ENCODE assay signal across 10 cellular contexts in genomic region chr10:67818323-67818722, GRCh38. TPM values are rescaled to one million over a fixed set of nuclear protein-coding genes. Genes with fewer than 3 reads are reported as not detected.
DNase-seq lines count a peak whose midpoint lies in the region; ATAC-seq and TF ChIP-seq lines count a peak whose summit lies in the region.
"Had no signal": no experiment of that assay in that cellular context is flagged by ENCODE, and none has a peak within 500 bp of the region (broad histone marks: within the 10 kb centered on the region; RNA-seq: fewer than 3 reads in every experiment).

No MANE protein-coding gene starts in this region.

- DNase-seq in Caki2 (ENCODE audit: low read depth) (peak; percentile 93), RWPE2 (ENCODE audit: low spot score) (no peak), foreskin melanocyte (peak; percentile 72), CD14-positive monocyte (ENCODE audit: low spot score) (no peak), NCI-H524 (lab: John Stamatoyannopoulos, UW) (no peak)
- DNase-seq in stimulated activated naive B cell treated with anti-CD40 and anti-IgM and Interleukin-4, amounts not matched to agents 10 μg/mL and 1 μg/mL and 100 μg/mL, for 72 hours = no peak
- DNase-seq: OCI-M1 had no signal

- peaks cover 0 to 2% (median 2%) of the 10 kb centered on the region in 3 donors for H3K27me3 Mint-ChIP-seq in CD14-positive monocyte (ENCODE audit: low read depth in 3 of 3)
- no peaks in the 10 kb centered on the region for H3K27me3 Mint-ChIP-seq in stimulated activated naive B cell treated with anti-CD40 and anti-IgM and Interleukin-4, amounts not matched to agents 10 μg/mL and 1 μg/mL and 100 μg/mL, for 72 hours

- TF ChIP-seq CTCF in RWPE2 (IDR thresholded peaks at IDR 0.05; ENCODE audit: poor library complexity, severe bottlenecking) = no peak
- TF ChIP-seq CTCF in CD14-positive monocyte (IDR thresholded peaks at IDR 0.05) = no peak

- peaks cover 0 to 4% (median 0%) of the 10 kb centered on the region in 7 donors for H3K9me3 Mint-ChIP-seq in CD14-positive monocyte
- H3K9me3 Mint-ChIP-seq in stimulated activated naive B cell treated with anti-CD40 and anti-IgM and Interleukin-4, amounts not matched to agents 10 μg/mL and 1 μg/mL and 100 μg/mL, for 72 hours = peaks cover 0 to 1% of the 10 kb centered on the region in 2 donors

- no peak overlapping the region for H3K4me3 ChIP-seq in RWPE2 (ENCODE audit: severe bottlenecking)

- H3K36me3 Mint-ChIP-seq in CD14-positive monocyte = no peaks in the 10 kb centered on the region
- no peaks in the 10 kb centered on the region for H3K36me3 Mint-ChIP-seq in stimulated activated naive B cell treated with anti-CD40 and anti-IgM and Interleukin-4, amounts not matched to agents 10 μg/mL and 1 μg/mL and 100 μg/mL, for 72 hours
- H3K36me3 Mint-ChIP-seq: memory B cell had no signal

- ATAC-seq in HG03432 (IDR thresholded peaks at IDR 0.05; ENCODE audit: unreplicated experiment) (peak; percentile 68), RWPE2 (ENCODE audit: low read depth) (peak; percentile 87), HG03521 (IDR thresholded peaks at IDR 0.05; ENCODE audit: unreplicated experiment) (no peak)
- no peak for ATAC-seq in stimulated activated naive B cell treated with anti-CD40 and anti-IgM and Interleukin-4, amounts not matched to agents 10 μg/mL and 1 μg/mL and 100 μg/mL, for 72 hours (replicated peaks)

- in situ Hi-C loops in Caki2 (cut with HindIII; ENCODE audit: low pct_unique_long_range_greater_than_20kb, low sequenced_read_pairs) = no loop called here

- no peak overlapping the region for H3K27ac ChIP-seq in RWPE2 (ENCODE audit: poor library complexity, severe bottlenecking)

- H3K4me1 ChIP-seq in RWPE2 (ENCODE audit: insufficient read depth, poor library complexity, severe bottlenecking) = peaks cover 29% of the 10 kb centered on the region

- no peaks in the 10 kb centered on the region for H3K36me3 ChIP-seq in RWPE2 (ENCODE audit: low read depth)

- H3K9me3 ChIP-seq in RWPE2 (ENCODE audit: severe bottlenecking) = no peaks in the 10 kb centered on the region

- intact Hi-C loops in CD14-positive monocyte (cut with micrococcal nuclease) = no loop called here

- no peaks in the 10 kb centered on the region for H3K27me3 ChIP-seq in RWPE2 (ENCODE audit: insufficient read depth, poor library complexity, severe bottlenecking)

- no peak overlapping the region for H3K27ac Mint-ChIP-seq in CD14-positive monocyte
- no peak overlapping the region for H3K27ac Mint-ChIP-seq in stimulated activated naive B cell treated with anti-CD40 and anti-IgM and Interleukin-4, amounts not matched to agents 10 μg/mL and 1 μg/mL and 100 μg/mL, for 72 hours
- H3K27ac Mint-ChIP-seq: memory B cell had no signal

- no peak overlapping the region for H3K4me3 Mint-ChIP-seq in CD14-positive monocyte
- H3K4me3 Mint-ChIP-seq in stimulated activated naive B cell treated with anti-CD40 and anti-IgM and Interleukin-4, amounts not matched to agents 10 μg/mL and 1 μg/mL and 100 μg/mL, for 72 hours = no peak overlapping the region
- H3K4me3 Mint-ChIP-seq: memory B cell had no signal

- H3K4me1 Mint-ChIP-seq in CD14-positive monocyte = no peaks in the 10 kb centered on the region
- H3K4me1 Mint-ChIP-seq in stimulated activated naive B cell treated with anti-CD40 and anti-IgM and Interleukin-4, amounts not matched to agents 10 μg/mL and 1 μg/mL and 100 μg/mL, for 72 hours = no peaks in the 10 kb centered on the region

RNA-seq across cellular contexts. Expression of gene DNAJC12, which starts 19.7 kb away (rescaled TPM):
- 0.17 and 5.5 TPM in 2 replicates for total RNA-seq in Caki2 (2014; rRNA removed; shearing (Covaris generic); ENCODE audit: low replicate concordance)
- polyA plus RNA-seq in CD14-positive monocyte = not detected

Comparison
In these comparisons a context has a peak if more than half of its experiments do, and no peak if none do; other contexts are left out.
1. DNase-seq: peak in Caki2 (single experiment) and foreskin melanocyte (single experiment); none in RWPE2 (single experiment), CD14-positive monocyte (single experiment), NCI-H524 (0 of 2) and stimulated activated naive B cell treated with anti-CD40 and anti-IgM and Interleukin-4, amounts not matched to agents 10 μg/mL and 1 μg/mL and 100 μg/mL, for 72 hours (single experiment).
2. ATAC-seq: peak in HG03432 (single experiment) and RWPE2 (single experiment); none in HG03521 (single experiment) and stimulated activated naive B cell treated with anti-CD40 and anti-IgM and Interleukin-4, amounts not matched to agents 10 μg/mL and 1 μg/mL and 100 μg/mL, for 72 hours (0 of 2).